Comparison of ENCODE assay signal across 8 cellular contexts in genomic region chr15:58724471-58724870, GRCh38. TPM values are rescaled to one million over a fixed set of nuclear protein-coding genes. Genes with fewer than 3 reads are reported as not detected.
A peak's percentile ranks its signal among the peaks of the same experiment; 100 is the strongest.
DNase-seq lines count a peak whose midpoint lies in the region; ATAC-seq and TF ChIP-seq lines count a peak whose summit lies in the region.

No MANE protein-coding gene starts in this region.

- TF ChIP-seq CTCF in astrocyte of the cerebellum (IDR thresholded peaks at IDR 0.05; ENCODE audit: low read depth, low read length, missing control alignments) (no peak), body of pancreas (IDR thresholded peaks at IDR 0.05) (no peak)

- H3K4me3 ChIP-seq in astrocyte of the cerebellum (ENCODE audit: low read depth, low read length) (no peak overlapping the region), body of pancreas (no peak overlapping the region)

- DNase-seq in AML-193 (lab: John Stamatoyannopoulos, UW) (peak; percentile 11 to 32), astrocyte of the cerebellum (ENCODE audit: low read depth) (peak; percentile 24), SW480 (ENCODE audit: low spot score) (no peak), body of pancreas (no peak)
- DNase-seq in stimulated activated effector memory CD8-positive, alpha-beta T cell treated with anti-CD3 and anti-CD28 coated beads, Interleukin-12 subunit alpha, Interleukin-12 subunit beta, amount 100 ng/mL, for 72 hours (ENCODE audit: low spot score in 2 of 2): no peak

- no peak for TF ChIP-seq POLR2A in body of pancreas (IDR thresholded peaks at IDR 0.05)

- H3K4me1 Mint-ChIP-seq in stimulated activated effector memory CD8-positive, alpha-beta T cell treated with anti-CD3 and anti-CD28 coated beads, Interleukin-12 subunit alpha, Interleukin-12 subunit beta, amount 100 ng/mL, for 72 hours: peaks cover 34% of the 10 kb centered on the region

- ATAC-seq in GM19025 (IDR thresholded peaks at IDR 0.05; ENCODE audit: low read depth, unreplicated experiment) (peak; percentile 87), HG03442 (IDR thresholded peaks at IDR 0.05; ENCODE audit: unreplicated experiment) (peak; percentile 83), body of pancreas (no peak), GM19397 (IDR thresholded peaks at IDR 0.05; ENCODE audit: unreplicated experiment) (no peak)
- peak; percentile 49 for ATAC-seq in stimulated activated effector memory CD8-positive, alpha-beta T cell treated with anti-CD3 and anti-CD28 coated beads, Interleukin-12 subunit alpha, Interleukin-12 subunit beta, amount 100 ng/mL, for 72 hours

- no peaks in the 10 kb centered on the region for H3K36me3 Mint-ChIP-seq in stimulated activated effector memory CD8-positive, alpha-beta T cell treated with anti-CD3 and anti-CD28 coated beads, Interleukin-12 subunit alpha, Interleukin-12 subunit beta, amount 100 ng/mL, for 72 hours

- H3K27ac Mint-ChIP-seq in stimulated activated effector memory CD8-positive, alpha-beta T cell treated with anti-CD3 and anti-CD28 coated beads, Interleukin-12 subunit alpha, Interleukin-12 subunit beta, amount 100 ng/mL, for 72 hours: peak overlapping the region; percentile 30

- H3K9me3 ChIP-seq in body of pancreas: no peaks in the 10 kb centered on the region

- intact Hi-C loops in body of pancreas (cut with DNase I): no loop called here

- H3K27ac ChIP-seq in body of pancreas: no peak overlapping the region

- in situ Hi-C loops in astrocyte of the cerebellum (cut with HindIII; ENCODE audit: low sequenced_read_pairs): no loop called here

- WGBS in body of pancreas, 2 donors: 59 to 76% methylated on average over 1 of the region's 1 CpG

- H3K4me1 ChIP-seq in body of pancreas: peaks cover 12% of the 10 kb centered on the region

- H3K36me3 ChIP-seq in body of pancreas (replicated peaks in 1 of 2; ENCODE audit: insufficient read depth in 1 of 2, low read depth in 2 of 2): no peaks in the 10 kb centered on the region

- no peaks in the 10 kb centered on the region for H3K9me3 Mint-ChIP-seq in stimulated activated effector memory CD8-positive, alpha-beta T cell treated with anti-CD3 and anti-CD28 coated beads, Interleukin-12 subunit alpha, Interleukin-12 subunit beta, amount 100 ng/mL, for 72 hours

- H3K4me3 Mint-ChIP-seq in stimulated activated effector memory CD8-positive, alpha-beta T cell treated with anti-CD3 and anti-CD28 coated beads, Interleukin-12 subunit alpha, Interleukin-12 subunit beta, amount 100 ng/mL, for 72 hours: no peak overlapping the region

- H3K27me3 ChIP-seq in body of pancreas: no peaks in the 10 kb centered on the region

RNA-seq across cellular contexts. Expression of gene ADAM10, which starts 25.0 kb away (rescaled TPM):
- total RNA-seq in body of pancreas: 10 to 100 TPM; 29.1 to 35.6 TPM

RNA-seq across cellular contexts. Expression of gene MINDY2, which starts 46.6 kb away (rescaled TPM):
- total RNA-seq in body of pancreas: 10 to 100 TPM in 1 of 2 donors, 1 to 10 TPM in 1; 8.9 to 11.9 TPM

Comparison
In these comparisons a context has a peak if more than half of its experiments do, and no peak if none do; other contexts are left out.
1. DNase-seq: peak in AML-193 (2 of 2) and astrocyte of the cerebellum (single experiment); none in stimulated activated effector memory CD8-positive, alpha-beta T cell treated with anti-CD3 and anti-CD28 coated beads, Interleukin-12 subunit alpha, Interleukin-12 subunit beta, amount 100 ng/mL, for 72 hours (0 of 2), SW480 (single experiment) and body of pancreas (0 of 4).
2. ATAC-seq: peak in GM19025 (single experiment), HG03442 (single experiment) and stimulated activated effector memory CD8-positive, alpha-beta T cell treated with anti-CD3 and anti-CD28 coated beads, Interleukin-12 subunit alpha, Interleukin-12 subunit beta, amount 100 ng/mL, for 72 hours (single experiment); none in body of pancreas (single experiment) and GM19397 (single experiment).